ENCODE assay signal across 8 cellular contexts in the genomic region with DNA sequence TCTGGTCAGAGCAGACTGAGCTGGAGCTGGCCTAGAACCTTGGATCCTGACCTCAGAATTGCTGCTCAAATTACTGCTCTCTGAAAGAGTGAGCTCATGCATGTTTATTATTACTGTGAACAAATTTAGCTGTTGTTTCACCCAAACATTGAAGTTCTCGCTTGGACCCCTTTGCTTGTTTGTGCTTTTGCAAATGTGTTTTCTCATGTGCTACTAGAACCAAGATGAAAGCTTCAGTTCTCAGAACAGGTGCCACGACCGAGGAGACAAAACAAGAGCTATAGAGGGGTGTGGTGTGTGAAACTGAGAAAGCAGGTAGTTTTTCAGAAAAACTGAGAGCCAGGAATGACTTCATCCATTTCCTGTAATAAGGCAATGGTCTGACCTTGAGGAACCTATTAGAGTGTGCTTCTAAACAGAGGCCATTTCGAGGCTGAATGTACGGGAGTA. TPM values are rescaled to one million over a fixed set of nuclear protein-coding genes. Genes with fewer than 3 reads are reported as not detected.
A peak's percentile ranks its signal among the peaks of the same experiment; 100 is the strongest.
DNase-seq lines count a peak whose midpoint lies in the region; ATAC-seq and TF ChIP-seq lines count a peak whose summit lies in the region.

No MANE protein-coding gene starts in this region.

- H3K27ac Mint-ChIP-seq in activated CD4-positive, alpha-beta T cell treated with anti-CD3 and anti-CD28 coated beads, Interleukin-2, amount 10 ng/mL, durations not matched to agents 24 days and 14 days = peak overlapping the region; percentile 94
- peak overlapping the region; percentile 17 for H3K27ac Mint-ChIP-seq in stimulated activated effector memory CD8-positive, alpha-beta T cell treated with anti-CD3 and anti-CD28 coated beads, Interleukin-12 subunit alpha, Interleukin-12 subunit beta, amount 100 ng/mL, for 72 hours

- H3K4me3 ChIP-seq in dorsolateral prefrontal cortex (no peak overlapping the region), esophagus squamous epithelium (no peak overlapping the region)

- peaks cover 9% of the 10 kb centered on the region for H3K36me3 Mint-ChIP-seq in activated CD4-positive, alpha-beta T cell treated with anti-CD3 and anti-CD28 coated beads, Interleukin-2, amount 10 ng/mL, durations not matched to agents 24 days and 14 days (ENCODE audit: low read depth)
- no peaks in the 10 kb centered on the region for H3K36me3 Mint-ChIP-seq in stimulated activated effector memory CD8-positive, alpha-beta T cell treated with anti-CD3 and anti-CD28 coated beads, Interleukin-12 subunit alpha, Interleukin-12 subunit beta, amount 100 ng/mL, for 72 hours

- TF ChIP-seq CTCF in dorsolateral prefrontal cortex (IDR thresholded peaks at IDR 0.05 in 54 of 56, conservative IDR thresholded peaks at IDR 0.05 in 2 of 56; ENCODE audit: low read depth in 1 of 56, partially characterized antibody in 56 of 56) (no peak), esophagus squamous epithelium (IDR thresholded peaks at IDR 0.05) (no peak)

- whole genome bisulfite sequencing in esophagus squamous epithelium, 2 donors = 63 to 71% methylated on average over 5 of the region's 5 CpGs

- H3K9me3 ChIP-seq in esophagus squamous epithelium = no peaks in the 10 kb centered on the region

- TF ChIP-seq POLR2A in esophagus squamous epithelium (IDR thresholded peaks at IDR 0.05) = no peak

- H3K4me1 ChIP-seq in esophagus squamous epithelium = peaks cover 0 to 7% (median 0%) of the 10 kb centered on the region in 3 donors

- H3K36me3 ChIP-seq in esophagus squamous epithelium = no peaks in the 10 kb centered on the region

- no peak overlapping the region for H3K27ac ChIP-seq in dorsolateral prefrontal cortex
- H3K27ac ChIP-seq in esophagus squamous epithelium = no peak overlapping the region

- peaks cover 6% of the 10 kb centered on the region for H3K9me3 Mint-ChIP-seq in activated CD4-positive, alpha-beta T cell treated with anti-CD3 and anti-CD28 coated beads, Interleukin-2, amount 10 ng/mL, durations not matched to agents 24 days and 14 days
- no peaks in the 10 kb centered on the region for H3K9me3 Mint-ChIP-seq in stimulated activated effector memory CD8-positive, alpha-beta T cell treated with anti-CD3 and anti-CD28 coated beads, Interleukin-12 subunit alpha, Interleukin-12 subunit beta, amount 100 ng/mL, for 72 hours

- ATAC-seq in HG02678 (IDR thresholded peaks at IDR 0.05; ENCODE audit: unreplicated experiment) = peak; percentile 96
- ATAC-seq in stimulated activated effector memory CD8-positive, alpha-beta T cell treated with anti-CD3 and anti-CD28 coated beads, Interleukin-12 subunit alpha, Interleukin-12 subunit beta, amount 100 ng/mL, for 72 hours = peak; percentile 90

- intact Hi-C loops in activated CD4-positive, alpha-beta T cell treated with anti-CD3 and anti-CD28 coated beads, Interleukin-2, amount 10 ng/mL, durations not matched to agents 24 days and 14 days (cut with micrococcal nuclease) = loop anchor here (1.0 to 5.0 kb wide), 6 partner anchors 8 to 427 kb away; no protein-coding TSS in a partner anchor
- intact Hi-C loops in dorsolateral prefrontal cortex (cut with DNase I) (no loop called here), esophagus squamous epithelium (cut with DNase I) (no loop called here)

- H3K27me3 Mint-ChIP-seq in activated CD4-positive, alpha-beta T cell treated with anti-CD3 and anti-CD28 coated beads, Interleukin-2, amount 10 ng/mL, durations not matched to agents 24 days and 14 days = no peaks in the 10 kb centered on the region

- H3K27me3 ChIP-seq in dorsolateral prefrontal cortex (no peaks in the 10 kb centered on the region), esophagus squamous epithelium (no peaks in the 10 kb centered on the region)

- peak; percentile 84 for DNase-seq in activated CD4-positive, alpha-beta T cell treated with anti-CD3 and anti-CD28 coated beads, Interleukin-2, amount 10 ng/mL, durations not matched to agents 24 days and 14 days
- no peak for DNase-seq in activated CD4-positive, alpha-beta T cell treated with anti-CD3 and anti-CD28 coated beads, Interleukin-2, amount 50 U/mL, for 4 hours
- DNase-seq in RPMI8226 = peak; percentile 80
- peak in 1 of 2 donors; percentile 57 for DNase-seq in stimulated activated effector memory CD8-positive, alpha-beta T cell treated with anti-CD3 and anti-CD28 coated beads, Interleukin-12 subunit alpha, Interleukin-12 subunit beta, amount 100 ng/mL, for 72 hours (ENCODE audit: low spot score in 2 of 2)
- DNase-seq in HCEC 1CT = no peak
- no peak for DNase-seq in dorsolateral prefrontal cortex
- DNase-seq in esophagus squamous epithelium (lab: John Stamatoyannopoulos, UW) = no peak

- peaks cover 36% of the 10 kb centered on the region for H3K4me1 Mint-ChIP-seq in activated CD4-positive, alpha-beta T cell treated with anti-CD3 and anti-CD28 coated beads, Interleukin-2, amount 10 ng/mL, durations not matched to agents 24 days and 14 days
- H3K4me1 Mint-ChIP-seq in stimulated activated effector memory CD8-positive, alpha-beta T cell treated with anti-CD3 and anti-CD28 coated beads, Interleukin-12 subunit alpha, Interleukin-12 subunit beta, amount 100 ng/mL, for 72 hours = peaks cover 10% of the 10 kb centered on the region

- peak overlapping the region; percentile 67 for H3K4me3 Mint-ChIP-seq in activated CD4-positive, alpha-beta T cell treated with anti-CD3 and anti-CD28 coated beads, Interleukin-2, amount 10 ng/mL, durations not matched to agents 24 days and 14 days
- H3K4me3 Mint-ChIP-seq in stimulated activated effector memory CD8-positive, alpha-beta T cell treated with anti-CD3 and anti-CD28 coated beads, Interleukin-12 subunit alpha, Interleukin-12 subunit beta, amount 100 ng/mL, for 72 hours = peak overlapping the region; percentile 22

RNA-seq across cellular contexts. Expression of a gene that starts 50.0 kb away (rescaled TPM):
- total RNA-seq in activated CD4-positive, alpha-beta T cell treated with anti-CD3 and anti-CD28 coated beads, Interleukin-2, amount 10 ng/mL, durations not matched to agents 24 days and 14 days = 0.35 and 0.38 TPM in 2 replicates
- total RNA-seq in dorsolateral prefrontal cortex (1 to 10 TPM in 75 of 120 experiments, under 1 TPM in 45; 0.14 to 6.5 (median 1.3) TPM), esophagus squamous epithelium (1 to 10 TPM in 1 of 4 donors, under 1 TPM in 2, not detected in 1; 0.40 to 1.1 (median 0.95) TPM)

Comparison
In these comparisons a context has a peak if more than half of its experiments do, and no peak if none do; other contexts are left out.
1. DNase-seq: peak in activated CD4-positive, alpha-beta T cell treated with anti-CD3 and anti-CD28 coated beads, Interleukin-2, amount 10 ng/mL, durations not matched to agents 24 days and 14 days (single experiment) and RPMI8226 (single experiment); none in activated CD4-positive, alpha-beta T cell treated with anti-CD3 and anti-CD28 coated beads, Interleukin-2, amount 50 U/mL, for 4 hours (0 of 2), HCEC 1CT (single experiment), dorsolateral prefrontal cortex (0 of 10) and esophagus squamous epithelium (single experiment).